ENCODE assay signal across 14 cellular contexts in the genomic region with DNA sequence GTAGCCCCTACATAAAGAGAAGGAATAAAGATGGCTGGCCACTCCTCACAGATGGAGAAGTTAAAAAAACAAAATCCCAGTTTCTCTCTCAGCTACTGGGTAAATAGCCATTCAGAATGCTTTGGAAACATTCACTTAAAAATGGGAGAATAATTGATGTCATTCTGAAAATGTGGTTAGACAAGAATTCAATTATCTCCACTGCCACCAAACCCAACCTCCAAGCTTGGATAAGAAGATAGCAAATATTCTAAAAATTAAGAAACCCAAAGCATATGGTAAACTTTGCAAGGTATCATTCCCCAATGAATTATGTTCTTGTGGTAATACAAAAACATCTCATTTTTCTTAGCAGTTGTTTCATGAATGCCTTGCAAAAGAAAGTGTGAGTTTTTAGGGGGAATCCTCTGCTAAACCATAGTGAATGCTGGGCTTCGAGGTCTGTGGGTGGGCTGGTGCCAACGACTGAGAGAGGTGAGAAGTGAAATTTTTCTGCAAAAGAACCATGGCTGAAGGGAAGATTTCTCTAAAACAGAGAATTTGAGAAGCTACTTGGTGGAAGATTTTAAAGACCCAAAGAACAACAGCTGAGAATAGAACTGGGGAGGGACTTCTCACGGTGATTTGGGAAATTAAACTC.
DNase-seq lines count a peak whose midpoint lies in the region; ATAC-seq lines count a peak whose summit lies in the region.
"Had no signal": no experiment of that assay in that cellular context is flagged by ENCODE, and none has a peak within 500 bp of the region (broad histone marks: within the 10 kb centered on the region; RNA-seq: fewer than 3 reads in every experiment).

No MANE protein-coding gene starts in this region.

- peak overlapping the region; percentile 46 for H3K27ac Mint-ChIP-seq in memory B cell
- H3K27ac Mint-ChIP-seq: nephron had no signal

- H3K27me3 Mint-ChIP-seq in memory B cell: peaks cover 7% of the 10 kb centered on the region

- H3K36me3 Mint-ChIP-seq in memory B cell: no peaks in the 10 kb centered on the region

- H3K4me1 Mint-ChIP-seq in memory B cell: peaks cover 18% of the 10 kb centered on the region
- H3K4me1 Mint-ChIP-seq: nephron had no signal

- DNase-seq in AG20443 (ENCODE audit: low spot score) (peak; percentile 73), GM03348 (ENCODE audit: low spot score) (peak; percentile 80), memory B cell (ENCODE audit: low spot score in 2 of 2) (no peak), iPS-NIHi11 (ENCODE audit: low spot score) (no peak), SK-N-DZ (ENCODE audit: low spot score) (no peak)
- DNase-seq in activated T-helper 9 cell treated with anti-CD3 and anti-CD28 coated beads, Interleukin-2, amount 50 U/mL, for 16 hours (ENCODE audit: low read depth): peak; percentile 33
- DNase-seq: Calu3, left lung, NCI-H1436, NCI-H510A treated with DMSO at 0.1 percent for 48 hours, Peyer's patch, right lobe of liver had no signal

- H3K4me3 Mint-ChIP-seq in memory B cell: no peak overlapping the region
- H3K4me3 Mint-ChIP-seq: nephron had no signal

- no peak for ATAC-seq in memory B cell (ENCODE audit: low read depth)
- ATAC-seq in GM21381 (IDR thresholded peaks at IDR 0.05; ENCODE audit: unreplicated experiment): no peak
- ATAC-seq: left lung, right lobe of liver had no signal

- peaks cover 1% of the 10 kb centered on the region for H3K9me3 Mint-ChIP-seq in memory B cell

Comparison
In these comparisons a context has a peak if more than half of its experiments do, and no peak if none do; other contexts are left out.
1. DNase-seq: peak in AG20443 (single experiment), GM03348 (single experiment) and activated T-helper 9 cell treated with anti-CD3 and anti-CD28 coated beads, Interleukin-2, amount 50 U/mL, for 16 hours (single experiment); none in memory B cell (0 of 2), iPS-NIHi11 (single experiment) and SK-N-DZ (single experiment).